14 cellular contexts compared by ENCODE assay signal in genomic region chr17:74744349-74744713, GRCh38. TPM values are rescaled to one million over a fixed set of nuclear protein-coding genes. Genes with fewer than 3 reads are reported as not detected.
DNase-seq lines count a peak whose midpoint lies in the region; ATAC-seq and TF ChIP-seq lines count a peak whose summit lies in the region.
"Had no signal": no experiment of that assay in that cellular context is flagged by ENCODE, and none has a peak within 500 bp of the region (broad histone marks: within the 10 kb centered on the region; RNA-seq: fewer than 3 reads in every experiment).

No MANE protein-coding gene starts in this region.

- DNase-seq in DMS53 (lab: John Stamatoyannopoulos, UW) (peak; percentile 32), DMS53 treated with DMSO at 0.1 percent for 48 hours (lab: John Stamatoyannopoulos, UW; ENCODE audit: unreplicated experiment) (no peak), GM23338 (ENCODE audit: low spot score) (no peak), nephron progenitor cell (no peak), Ammon's horn (ENCODE audit: low spot score) (no peak), NCI-H82 (lab: John Stamatoyannopoulos, UW) (no peak)

- ATAC-seq in GM23338 (no peak), GM21529 (IDR thresholded peaks at IDR 0.05; ENCODE audit: unreplicated experiment) (no peak)
- no peak for ATAC-seq in activated T-helper 17 cell treated with anti-CD3 and anti-CD28 coated beads, Interleukin-2, amount 50 U/mL, for 72 hours (replicated peaks)

- H3K27ac Mint-ChIP-seq in GM23338 = no peak overlapping the region
- H3K27ac Mint-ChIP-seq in activated T-helper 17 cell treated with anti-CD3 and anti-CD28 coated beads, Interleukin-2, amount 50 U/mL, for 72 hours = peak overlapping the region; percentile 65
- H3K27ac Mint-ChIP-seq in nephron progenitor cell = no peak overlapping the region
- H3K27ac Mint-ChIP-seq: activated naive CD4-positive, alpha-beta T cell treated with anti-CD3 and anti-CD28 coated beads for 36 hours had no signal

- H4K20me1 ChIP-seq in GM23338 (replicated peaks; ENCODE audit: insufficient read depth) = peaks cover under 1% of the 10 kb centered on the region; the same call in 1 of the 2 replicates

- no peaks in the 10 kb centered on the region for H3K36me3 Mint-ChIP-seq in GM23338 (ENCODE audit: low read depth)
- peaks cover under 1% of the 10 kb centered on the region for H3K36me3 Mint-ChIP-seq in activated T-helper 17 cell treated with anti-CD3 and anti-CD28 coated beads, Interleukin-2, amount 50 U/mL, for 72 hours (ENCODE audit: low read depth)
- no peaks in the 10 kb centered on the region for H3K36me3 Mint-ChIP-seq in nephron progenitor cell (ENCODE audit: low read depth)

- H3K27me3 Mint-ChIP-seq in GM23338 (ENCODE audit: insufficient read depth, low read depth, poor library complexity) = peaks cover 26% of the 10 kb centered on the region
- no peaks in the 10 kb centered on the region for H3K27me3 Mint-ChIP-seq in activated T-helper 17 cell treated with anti-CD3 and anti-CD28 coated beads, Interleukin-2, amount 50 U/mL, for 72 hours
- peaks cover 15% of the 10 kb centered on the region for H3K27me3 Mint-ChIP-seq in nephron progenitor cell (ENCODE audit: low read depth, poor library complexity)

- peak overlapping the region; percentile 54; the same call in 1 of the 2 replicates for H3K4me3 ChIP-seq in GM23338
- H3K4me3 ChIP-seq: PC-9 had no signal

- no peaks in the 10 kb centered on the region for H3K9me2 ChIP-seq in GM23338 (ENCODE audit: insufficient read depth)

- no peaks in the 10 kb centered on the region for H3K27me3 ChIP-seq in GM23338 (ENCODE audit: insufficient read depth)

- H3K4me2 ChIP-seq in GM23338 = no peak overlapping the region
- H3K4me2 ChIP-seq: PC-9 had no signal

- TF ChIP-seq CTCF in GM23338 (conservative IDR thresholded peaks at IDR 0.05; ENCODE audit: low read depth in 2 of 2) (no peak), nephron progenitor cell (IDR thresholded peaks at IDR 0.05) (no peak)

- H3K4me1 Mint-ChIP-seq in GM23338 (peaks cover 41% of the 10 kb centered on the region), nephron progenitor cell (peaks cover 64% of the 10 kb centered on the region)
- H3K4me1 Mint-ChIP-seq in activated T-helper 17 cell treated with anti-CD3 and anti-CD28 coated beads, Interleukin-2, amount 50 U/mL, for 72 hours = peaks cover 42% of the 10 kb centered on the region

- H3F3A ChIP-seq in GM23338 (replicated peaks; ENCODE audit: low read depth) = peaks cover 6% of the 10 kb centered on the region; the same call in 1 of the 2 replicates

- H3K27ac ChIP-seq in GM23338 (ENCODE audit: low read depth) = no peak overlapping the region
- H3K27ac ChIP-seq: 22Rv1, epithelial cell of prostate, PC-9, suprapubic skin had no signal

- H3K4me1 ChIP-seq in GM23338 (ENCODE audit: insufficient read depth) = peaks cover 40% of the 10 kb centered on the region

- H3K9me3 Mint-ChIP-seq in GM23338 (no peaks in the 10 kb centered on the region), nephron progenitor cell (no peaks in the 10 kb centered on the region)
- no peaks in the 10 kb centered on the region for H3K9me3 Mint-ChIP-seq in activated T-helper 17 cell treated with anti-CD3 and anti-CD28 coated beads, Interleukin-2, amount 50 U/mL, for 72 hours
- H3K9me3 Mint-ChIP-seq: activated naive CD4-positive, alpha-beta T cell treated with anti-CD3 and anti-CD28 coated beads for 36 hours had no signal

- no peak overlapping the region for H2AFZ ChIP-seq in GM23338
- H2AFZ ChIP-seq: PC-9 had no signal

- no peak overlapping the region; the same call in 2 of the 3 replicates for H3K4me3 Mint-ChIP-seq in GM23338
- H3K4me3 Mint-ChIP-seq in activated T-helper 17 cell treated with anti-CD3 and anti-CD28 coated beads, Interleukin-2, amount 50 U/mL, for 72 hours = peak overlapping the region; percentile 62
- peak overlapping the region; percentile 62 for H3K4me3 Mint-ChIP-seq in nephron progenitor cell
- H3K4me3 Mint-ChIP-seq: activated naive CD4-positive, alpha-beta T cell treated with anti-CD3 and anti-CD28 coated beads for 36 hours had no signal

- no peaks in the 10 kb centered on the region for H3K36me3 ChIP-seq in GM23338 (ENCODE audit: insufficient read depth)
- H3K36me3 ChIP-seq: suprapubic skin had no signal

- peaks cover 4% of the 10 kb centered on the region for H3K79me2 ChIP-seq in GM23338 (replicated peaks; ENCODE audit: insufficient read depth)

TF ChIP-seq in GM23338, 12 proteins besides CTCF, POLR2A, EP300 and RAD21 (continues in another document):
- TF ChIP-seq ZNF331 (CRISPR knock-in tag; IDR thresholded peaks at IDR 0.05; ENCODE audit: low read depth) = no peak
- no peak for TF ChIP-seq JUNB (IDR thresholded peaks at IDR 0.05; ENCODE audit: unreplicated experiment)
- TF ChIP-seq EZH2phosphoT487 (IDR thresholded peaks at IDR 0.05; ENCODE audit: unreplicated experiment) = no peak
- TF ChIP-seq, protein P1, sequence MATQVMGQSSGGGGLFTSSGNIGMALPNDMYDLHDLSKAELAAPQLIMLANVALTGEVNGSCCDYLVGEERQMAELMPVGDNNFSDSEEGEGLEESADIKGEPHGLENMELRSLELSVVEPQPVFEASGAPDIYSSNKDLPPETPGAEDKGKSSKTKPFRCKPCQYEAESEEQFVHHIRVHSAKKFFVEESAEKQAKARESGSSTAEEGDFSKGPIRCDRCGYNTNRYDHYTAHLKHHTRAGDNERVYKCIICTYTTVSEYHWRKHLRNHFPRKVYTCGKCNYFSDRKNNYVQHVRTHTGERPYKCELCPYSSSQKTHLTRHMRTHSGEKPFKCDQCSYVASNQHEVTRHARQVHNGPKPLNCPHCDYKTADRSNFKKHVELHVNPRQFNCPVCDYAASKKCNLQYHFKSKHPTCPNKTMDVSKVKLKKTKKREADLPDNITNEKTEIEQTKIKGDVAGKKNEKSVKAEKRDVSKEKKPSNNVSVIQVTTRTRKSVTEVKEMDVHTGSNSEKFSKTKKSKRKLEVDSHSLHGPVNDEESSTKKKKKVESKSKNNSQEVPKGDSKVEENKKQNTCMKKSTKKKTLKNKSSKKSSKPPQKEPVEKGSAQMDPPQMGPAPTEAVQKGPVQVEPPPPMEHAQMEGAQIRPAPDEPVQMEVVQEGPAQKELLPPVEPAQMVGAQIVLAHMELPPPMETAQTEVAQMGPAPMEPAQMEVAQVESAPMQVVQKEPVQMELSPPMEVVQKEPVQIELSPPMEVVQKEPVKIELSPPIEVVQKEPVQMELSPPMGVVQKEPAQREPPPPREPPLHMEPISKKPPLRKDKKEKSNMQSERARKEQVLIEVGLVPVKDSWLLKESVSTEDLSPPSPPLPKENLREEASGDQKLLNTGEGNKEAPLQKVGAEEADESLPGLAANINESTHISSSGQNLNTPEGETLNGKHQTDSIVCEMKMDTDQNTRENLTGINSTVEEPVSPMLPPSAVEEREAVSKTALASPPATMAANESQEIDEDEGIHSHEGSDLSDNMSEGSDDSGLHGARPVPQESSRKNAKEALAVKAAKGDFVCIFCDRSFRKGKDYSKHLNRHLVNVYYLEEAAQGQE (IDR thresholded peaks at IDR 0.05; ENCODE audit: unreplicated experiment) = no peak

RNA-seq across cellular contexts. Expression of gene NHERF1, which starts 4.1 kb away (rescaled TPM):
- total RNA-seq in GM23338 (2014; rRNA removed; shearing (Covaris generic)) = 85.8 and 100 TPM in 2 replicates
- 48.8 and 49.3 TPM in 2 replicates for polyA plus RNA-seq in GM23338 (2016; fragmentation: Nextera tagmentation; extraction: Ambion mirVana)
- 100 to 1,000 TPM in 1 of 2 donors, 10 to 100 TPM in 1; 76.2 to 160 TPM for total RNA-seq in activated T-helper 17 cell treated with anti-CD3 and anti-CD28 coated beads, Interleukin-2, amount 50 U/mL, for 72 hours

RNA-seq across cellular contexts. Expression of gene RAB37, which starts 7.3 kb away (rescaled TPM):
- 3.4 and 5.2 TPM in 2 replicates for total RNA-seq in GM23338 (2014; rRNA removed; shearing (Covaris generic))
- 3.3 and 3.6 TPM in 2 replicates for polyA plus RNA-seq in GM23338 (2016; fragmentation: Nextera tagmentation; extraction: Ambion mirVana)
- 1 to 10 TPM; 2.5 to 3.4 TPM for total RNA-seq in activated T-helper 17 cell treated with anti-CD3 and anti-CD28 coated beads, Interleukin-2, amount 50 U/mL, for 72 hours
- total RNA-seq: PC-9 had no signal

RNA-seq across cellular contexts. Expression of gene CD300LF, which starts 31.6 kb away (rescaled TPM):
- not detected in 2 replicates for total RNA-seq in GM23338 (2014; rRNA removed; shearing (Covaris generic))
- polyA plus RNA-seq in GM23338 (2016; fragmentation: Nextera tagmentation; extraction: Ambion mirVana) = not detected in 2 replicates
- total RNA-seq in activated T-helper 17 cell treated with anti-CD3 and anti-CD28 coated beads, Interleukin-2, amount 50 U/mL, for 72 hours = not detected
- total RNA-seq: activated naive CD4-positive, alpha-beta T cell treated with anti-CD3 and anti-CD28 coated beads for 36 hours; HT1080; PC-9; suprapubic skin had no signal

RNA-seq across cellular contexts. Expression of gene NAT9, which starts 31.8 kb away (rescaled TPM):
- 37.5 and 62.1 TPM in 2 replicates for total RNA-seq in GM23338 (2014; rRNA removed; shearing (Covaris generic))
- polyA plus RNA-seq in GM23338 (2016; fragmentation: Nextera tagmentation; extraction: Ambion mirVana) = 30.7 and 37.3 TPM in 2 replicates
- 10 to 100 TPM; 31.6 to 39.2 TPM for total RNA-seq in activated T-helper 17 cell treated with anti-CD3 and anti-CD28 coated beads, Interleukin-2, amount 50 U/mL, for 72 hours
